1 cellular context compared by ENCODE assay signal in the genomic region with DNA sequence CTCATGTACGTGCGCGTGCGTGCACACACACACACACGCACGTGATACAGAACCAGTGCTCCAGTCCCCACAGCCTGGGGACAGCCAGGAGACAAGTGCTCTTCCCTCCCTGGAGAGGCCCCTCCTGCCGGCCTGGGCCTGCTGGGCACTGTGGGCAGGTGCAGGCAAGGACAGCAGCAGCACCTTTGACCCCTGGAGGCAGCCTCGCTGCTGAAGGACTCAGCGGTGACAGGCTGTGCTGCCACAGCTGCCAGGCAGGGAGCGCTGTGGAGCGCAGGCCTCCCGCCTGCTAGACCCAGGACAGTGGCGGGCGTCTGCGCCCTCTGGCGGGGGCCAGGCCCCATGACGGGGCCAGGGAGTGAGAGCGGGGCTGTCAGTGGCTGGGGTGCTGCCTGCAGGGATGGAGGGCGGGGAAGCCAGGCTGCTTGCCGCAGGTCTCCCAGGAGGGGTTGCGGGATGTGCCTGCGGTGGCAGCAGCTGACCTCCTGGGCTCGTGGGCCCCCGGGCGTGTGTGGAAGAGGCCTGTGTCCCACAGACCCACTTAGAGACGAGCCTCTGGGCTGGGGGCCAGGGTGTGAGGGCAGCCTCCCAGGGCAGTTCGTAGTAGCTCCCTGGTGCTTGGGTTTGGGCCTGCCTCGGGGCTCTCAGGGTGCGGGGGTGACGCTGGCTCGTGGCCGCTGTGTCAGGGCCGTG.
TF ChIP-seq lines count a peak whose summit lies in the region.

No MANE protein-coding gene starts in this region.

TF ChIP-seq in K562, 482 proteins besides CTCF, POLR2A, EP300 and RAD21 (continued from another document and continues in another):
- TF ChIP-seq, protein P1, sequence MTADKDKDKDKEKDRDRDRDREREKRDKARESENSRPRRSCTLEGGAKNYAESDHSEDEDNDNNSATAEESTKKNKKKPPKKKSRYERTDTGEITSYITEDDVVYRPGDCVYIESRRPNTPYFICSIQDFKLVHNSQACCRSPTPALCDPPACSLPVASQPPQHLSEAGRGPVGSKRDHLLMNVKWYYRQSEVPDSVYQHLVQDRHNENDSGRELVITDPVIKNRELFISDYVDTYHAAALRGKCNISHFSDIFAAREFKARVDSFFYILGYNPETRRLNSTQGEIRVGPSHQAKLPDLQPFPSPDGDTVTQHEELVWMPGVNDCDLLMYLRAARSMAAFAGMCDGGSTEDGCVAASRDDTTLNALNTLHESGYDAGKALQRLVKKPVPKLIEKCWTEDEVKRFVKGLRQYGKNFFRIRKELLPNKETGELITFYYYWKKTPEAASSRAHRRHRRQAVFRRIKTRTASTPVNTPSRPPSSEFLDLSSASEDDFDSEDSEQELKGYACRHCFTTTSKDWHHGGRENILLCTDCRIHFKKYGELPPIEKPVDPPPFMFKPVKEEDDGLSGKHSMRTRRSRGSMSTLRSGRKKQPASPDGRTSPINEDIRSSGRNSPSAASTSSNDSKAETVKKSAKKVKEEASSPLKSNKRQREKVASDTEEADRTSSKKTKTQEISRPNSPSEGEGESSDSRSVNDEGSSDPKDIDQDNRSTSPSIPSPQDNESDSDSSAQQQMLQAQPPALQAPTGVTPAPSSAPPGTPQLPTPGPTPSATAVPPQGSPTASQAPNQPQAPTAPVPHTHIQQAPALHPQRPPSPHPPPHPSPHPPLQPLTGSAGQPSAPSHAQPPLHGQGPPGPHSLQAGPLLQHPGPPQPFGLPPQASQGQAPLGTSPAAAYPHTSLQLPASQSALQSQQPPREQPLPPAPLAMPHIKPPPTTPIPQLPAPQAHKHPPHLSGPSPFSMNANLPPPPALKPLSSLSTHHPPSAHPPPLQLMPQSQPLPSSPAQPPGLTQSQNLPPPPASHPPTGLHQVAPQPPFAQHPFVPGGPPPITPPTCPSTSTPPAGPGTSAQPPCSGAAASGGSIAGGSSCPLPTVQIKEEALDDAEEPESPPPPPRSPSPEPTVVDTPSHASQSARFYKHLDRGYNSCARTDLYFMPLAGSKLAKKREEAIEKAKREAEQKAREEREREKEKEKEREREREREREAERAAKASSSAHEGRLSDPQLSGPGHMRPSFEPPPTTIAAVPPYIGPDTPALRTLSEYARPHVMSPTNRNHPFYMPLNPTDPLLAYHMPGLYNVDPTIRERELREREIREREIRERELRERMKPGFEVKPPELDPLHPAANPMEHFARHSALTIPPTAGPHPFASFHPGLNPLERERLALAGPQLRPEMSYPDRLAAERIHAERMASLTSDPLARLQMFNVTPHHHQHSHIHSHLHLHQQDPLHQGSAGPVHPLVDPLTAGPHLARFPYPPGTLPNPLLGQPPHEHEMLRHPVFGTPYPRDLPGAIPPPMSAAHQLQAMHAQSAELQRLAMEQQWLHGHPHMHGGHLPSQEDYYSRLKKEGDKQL (CRISPR knock-in tag; IDR thresholded peaks at IDR 0.05; ENCODE audit: borderline replicate concordance): no peak
- TF ChIP-seq RBM17 (IDR thresholded peaks at IDR 0.05; ENCODE audit: borderline replicate concordance, low read depth, low read length) (no peak), RCOR1 (IDR thresholded peaks at IDR 0.05; ENCODE audit: borderline replicate concordance in 1 of 2, low read depth in 2 of 2, low read length in 2 of 2) (peak in 1 of 2 experiments; percentile 84; a peak in 3 of 4 replicates), NFIC (IDR thresholded peaks at IDR 0.05) (no peak), THRAP3 (IDR thresholded peaks at IDR 0.05; ENCODE audit: borderline replicate concordance) (no peak), ILK (tag; IDR thresholded peaks at IDR 0.05; ENCODE audit: borderline replicate concordance, low read depth) (no peak), GTF2F1 (IDR thresholded peaks at IDR 0.05; ENCODE audit: low read depth, low read length) (no peak), HEY1 (CRISPR knock-in tag; IDR thresholded peaks at IDR 0.05; ENCODE audit: borderline replicate concordance) (no peak), EZH2 (IDR thresholded peaks at IDR 0.05; ENCODE audit: borderline replicate concordance, low read depth, low read length) (no peak), POLR3G (IDR thresholded peaks at IDR 0.05; ENCODE audit: extremely low read depth, insufficient read length, insufficient replicate concordance) (no peak), NCOA2 (IDR thresholded peaks at IDR 0.05; ENCODE audit: partially characterized antibody in 2 of 2) (no peak), ZNF224 (CRISPR knock-in tag; IDR thresholded peaks at IDR 0.05) (no peak), CBX8 (IDR thresholded peaks at IDR 0.05; ENCODE audit: borderline replicate concordance, extremely low read depth, low read depth, low read length, poor library complexity, severe bottlenecking) (no peak), ZNF583 (CRISPR knock-in tag; IDR thresholded peaks at IDR 0.05) (no peak), BRD9 (IDR thresholded peaks at IDR 0.05; ENCODE audit: low read depth, partially characterized antibody) (no peak), NR2F6 (CRISPR knock-in tag; IDR thresholded peaks at IDR 0.05) (peak; percentile 90; the same call in 1 of the 2 replicates), DMBX1 (CRISPR knock-in tag; IDR thresholded peaks at IDR 0.05; ENCODE audit: borderline replicate concordance) (no peak), BCLAF1 (IDR thresholded peaks at IDR 0.05; ENCODE audit: borderline replicate concordance in 1 of 2, control insufficient read depth in 1 of 2, low read depth in 2 of 2, low read length in 1 of 2) (no peak), XRCC4 (IDR thresholded peaks at IDR 0.05; ENCODE audit: extremely low read depth, insufficient read depth, insufficient read length) (no peak), DDX20 (tag; IDR thresholded peaks at IDR 0.05; ENCODE audit: low read depth) (no peak), PHB2 (IDR thresholded peaks at IDR 0.05; ENCODE audit: low read depth) (no peak), ERF (CRISPR knock-in tag; IDR thresholded peaks at IDR 0.05) (no peak), NBN (IDR thresholded peaks at IDR 0.05; ENCODE audit: low read depth) (no peak), ZNF174 (CRISPR knock-in tag; IDR thresholded peaks at IDR 0.05) (no peak), MTA3 (IDR thresholded peaks at IDR 0.05; ENCODE audit: borderline replicate concordance) (peak; percentile 66; the same call in 1 of the 2 replicates), CHD2 (IDR thresholded peaks at IDR 0.05; ENCODE audit: low read depth, low read length) (no peak), ZNF76 (CRISPR knock-in tag; IDR thresholded peaks at IDR 0.05; ENCODE audit: borderline replicate concordance) (no peak), FOXK1 (CRISPR knock-in tag; IDR thresholded peaks at IDR 0.05; ENCODE audit: borderline replicate concordance) (no peak), FOXA3 (CRISPR knock-in tag; conservative IDR thresholded peaks at IDR 0.05 in 1 of 2, IDR thresholded peaks at IDR 0.05 in 1 of 2) (no peak), NFIX (CRISPR knock-in tag; IDR thresholded peaks at IDR 0.05; ENCODE audit: low read depth) (no peak), SMARCA4 (IDR thresholded peaks at IDR 0.05) (no peak), SMAD2 (IDR thresholded peaks at IDR 0.05; ENCODE audit: low read depth, low read length) (no peak), E2F4 (CRISPR knock-in tag; IDR thresholded peaks at IDR 0.05; ENCODE audit: low read depth) (no peak), TCF7 (IDR thresholded peaks at IDR 0.05; ENCODE audit: borderline replicate concordance) (no peak), PML (IDR thresholded peaks at IDR 0.05; ENCODE audit: low read length) (0 out of 2 replicates have a peak, but pooled peaks have one; percentile 13), TRIM24 (IDR thresholded peaks at IDR 0.05) (no peak), SAFB (IDR thresholded peaks at IDR 0.05; ENCODE audit: borderline replicate concordance, low read depth, low read length) (no peak), C11orf30 (IDR thresholded peaks at IDR 0.05; ENCODE audit: low read depth) (no peak), RBM14 (IDR thresholded peaks at IDR 0.05; ENCODE audit: borderline replicate concordance, insufficient read depth, low read depth, low read length) (0 out of 2 replicates have a peak, but pooled peaks have one; percentile 92), SMAD3 (CRISPR knock-in tag; conservative IDR thresholded peaks at IDR 0.05) (0 out of 2 replicates have a peak, but pooled peaks have one; percentile 9), ADNP (tag; IDR thresholded peaks at IDR 0.05) (no peak)
- TF ChIP-seq, protein P2, sequence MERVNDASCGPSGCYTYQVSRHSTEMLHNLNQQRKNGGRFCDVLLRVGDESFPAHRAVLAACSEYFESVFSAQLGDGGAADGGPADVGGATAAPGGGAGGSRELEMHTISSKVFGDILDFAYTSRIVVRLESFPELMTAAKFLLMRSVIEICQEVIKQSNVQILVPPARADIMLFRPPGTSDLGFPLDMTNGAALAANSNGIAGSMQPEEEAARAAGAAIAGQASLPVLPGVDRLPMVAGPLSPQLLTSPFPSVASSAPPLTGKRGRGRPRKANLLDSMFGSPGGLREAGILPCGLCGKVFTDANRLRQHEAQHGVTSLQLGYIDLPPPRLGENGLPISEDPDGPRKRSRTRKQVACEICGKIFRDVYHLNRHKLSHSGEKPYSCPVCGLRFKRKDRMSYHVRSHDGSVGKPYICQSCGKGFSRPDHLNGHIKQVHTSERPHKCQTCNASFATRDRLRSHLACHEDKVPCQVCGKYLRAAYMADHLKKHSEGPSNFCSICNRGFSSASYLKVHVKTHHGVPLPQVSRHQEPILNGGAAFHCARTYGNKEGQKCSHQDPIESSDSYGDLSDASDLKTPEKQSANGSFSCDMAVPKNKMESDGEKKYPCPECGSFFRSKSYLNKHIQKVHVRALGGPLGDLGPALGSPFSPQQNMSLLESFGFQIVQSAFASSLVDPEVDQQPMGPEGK (CRISPR knock-in tag; IDR thresholded peaks at IDR 0.05; ENCODE audit: borderline replicate concordance): no peak
- TF ChIP-seq, protein P3, sequence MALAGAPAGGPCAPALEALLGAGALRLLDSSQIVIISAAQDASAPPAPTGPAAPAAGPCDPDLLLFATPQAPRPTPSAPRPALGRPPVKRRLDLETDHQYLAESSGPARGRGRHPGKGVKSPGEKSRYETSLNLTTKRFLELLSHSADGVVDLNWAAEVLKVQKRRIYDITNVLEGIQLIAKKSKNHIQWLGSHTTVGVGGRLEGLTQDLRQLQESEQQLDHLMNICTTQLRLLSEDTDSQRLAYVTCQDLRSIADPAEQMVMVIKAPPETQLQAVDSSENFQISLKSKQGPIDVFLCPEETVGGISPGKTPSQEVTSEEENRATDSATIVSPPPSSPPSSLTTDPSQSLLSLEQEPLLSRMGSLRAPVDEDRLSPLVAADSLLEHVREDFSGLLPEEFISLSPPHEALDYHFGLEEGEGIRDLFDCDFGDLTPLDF (CRISPR knock-in tag; IDR thresholded peaks at IDR 0.05): 0 out of 2 replicates have a peak, but pooled peaks have one; percentile 61
- TF ChIP-seq, protein P4, sequence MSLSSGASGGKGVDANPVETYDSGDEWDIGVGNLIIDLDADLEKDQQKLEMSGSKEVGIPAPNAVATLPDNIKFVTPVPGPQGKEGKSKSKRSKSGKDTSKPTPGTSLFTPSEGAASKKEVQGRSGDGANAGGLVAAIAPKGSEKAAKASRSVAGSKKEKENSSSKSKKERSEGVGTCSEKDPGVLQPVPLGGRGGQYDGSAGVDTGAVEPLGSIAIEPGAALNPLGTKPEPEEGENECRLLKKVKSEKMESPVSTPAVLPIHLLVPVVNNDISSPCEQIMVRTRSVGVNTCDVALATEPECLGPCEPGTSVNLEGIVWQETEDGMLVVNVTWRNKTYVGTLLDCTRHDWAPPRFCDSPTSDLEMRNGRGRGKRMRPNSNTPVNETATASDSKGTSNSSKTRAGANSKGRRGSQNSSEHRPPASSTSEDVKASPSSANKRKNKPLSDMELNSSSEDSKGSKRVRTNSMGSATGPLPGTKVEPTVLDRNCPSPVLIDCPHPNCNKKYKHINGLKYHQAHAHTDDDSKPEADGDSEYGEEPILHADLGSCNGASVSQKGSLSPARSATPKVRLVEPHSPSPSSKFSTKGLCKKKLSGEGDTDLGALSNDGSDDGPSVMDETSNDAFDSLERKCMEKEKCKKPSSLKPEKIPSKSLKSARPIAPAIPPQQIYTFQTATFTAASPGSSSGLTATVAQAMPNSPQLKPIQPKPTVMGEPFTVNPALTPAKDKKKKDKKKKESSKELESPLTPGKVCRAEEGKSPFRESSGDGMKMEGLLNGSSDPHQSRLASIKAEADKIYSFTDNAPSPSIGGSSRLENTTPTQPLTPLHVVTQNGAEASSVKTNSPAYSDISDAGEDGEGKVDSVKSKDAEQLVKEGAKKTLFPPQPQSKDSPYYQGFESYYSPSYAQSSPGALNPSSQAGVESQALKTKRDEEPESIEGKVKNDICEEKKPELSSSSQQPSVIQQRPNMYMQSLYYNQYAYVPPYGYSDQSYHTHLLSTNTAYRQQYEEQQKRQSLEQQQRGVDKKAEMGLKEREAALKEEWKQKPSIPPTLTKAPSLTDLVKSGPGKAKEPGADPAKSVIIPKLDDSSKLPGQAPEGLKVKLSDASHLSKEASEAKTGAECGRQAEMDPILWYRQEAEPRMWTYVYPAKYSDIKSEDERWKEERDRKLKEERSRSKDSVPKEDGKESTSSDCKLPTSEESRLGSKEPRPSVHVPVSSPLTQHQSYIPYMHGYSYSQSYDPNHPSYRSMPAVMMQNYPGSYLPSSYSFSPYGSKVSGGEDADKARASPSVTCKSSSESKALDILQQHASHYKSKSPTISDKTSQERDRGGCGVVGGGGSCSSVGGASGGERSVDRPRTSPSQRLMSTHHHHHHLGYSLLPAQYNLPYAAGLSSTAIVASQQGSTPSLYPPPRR (CRISPR knock-in tag; IDR thresholded peaks at IDR 0.05; ENCODE audit: borderline replicate concordance): 0 out of 2 replicates have a peak, but pooled peaks have one; percentile 66
